In the genomic region with DNA sequence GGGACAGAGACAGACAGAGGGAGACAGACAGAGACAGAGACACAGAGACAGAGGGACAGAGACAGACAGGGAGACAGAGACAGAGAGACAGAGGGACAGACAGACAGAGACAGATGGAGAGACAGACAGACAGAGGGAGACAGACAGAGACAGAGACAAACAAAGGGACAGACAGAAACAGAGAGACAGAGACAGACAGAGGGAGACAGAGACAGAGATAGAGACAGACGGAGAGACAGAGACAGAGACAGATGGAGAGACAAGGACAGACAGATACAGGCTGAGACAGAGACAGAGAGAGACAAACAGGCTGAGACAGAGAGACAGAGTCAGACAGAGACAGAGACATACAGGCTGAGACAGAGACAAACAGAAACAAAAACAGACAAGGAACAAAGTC, we compare ENCODE assay signal across 1 cellular context.
TF ChIP-seq lines count a peak whose summit lies in the region.

No MANE protein-coding gene starts in this region.

TF ChIP-seq in HepG2, 621 proteins besides CTCF, POLR2A, EP300 and RAD21:
- TF ChIP-seq, protein P1, sequence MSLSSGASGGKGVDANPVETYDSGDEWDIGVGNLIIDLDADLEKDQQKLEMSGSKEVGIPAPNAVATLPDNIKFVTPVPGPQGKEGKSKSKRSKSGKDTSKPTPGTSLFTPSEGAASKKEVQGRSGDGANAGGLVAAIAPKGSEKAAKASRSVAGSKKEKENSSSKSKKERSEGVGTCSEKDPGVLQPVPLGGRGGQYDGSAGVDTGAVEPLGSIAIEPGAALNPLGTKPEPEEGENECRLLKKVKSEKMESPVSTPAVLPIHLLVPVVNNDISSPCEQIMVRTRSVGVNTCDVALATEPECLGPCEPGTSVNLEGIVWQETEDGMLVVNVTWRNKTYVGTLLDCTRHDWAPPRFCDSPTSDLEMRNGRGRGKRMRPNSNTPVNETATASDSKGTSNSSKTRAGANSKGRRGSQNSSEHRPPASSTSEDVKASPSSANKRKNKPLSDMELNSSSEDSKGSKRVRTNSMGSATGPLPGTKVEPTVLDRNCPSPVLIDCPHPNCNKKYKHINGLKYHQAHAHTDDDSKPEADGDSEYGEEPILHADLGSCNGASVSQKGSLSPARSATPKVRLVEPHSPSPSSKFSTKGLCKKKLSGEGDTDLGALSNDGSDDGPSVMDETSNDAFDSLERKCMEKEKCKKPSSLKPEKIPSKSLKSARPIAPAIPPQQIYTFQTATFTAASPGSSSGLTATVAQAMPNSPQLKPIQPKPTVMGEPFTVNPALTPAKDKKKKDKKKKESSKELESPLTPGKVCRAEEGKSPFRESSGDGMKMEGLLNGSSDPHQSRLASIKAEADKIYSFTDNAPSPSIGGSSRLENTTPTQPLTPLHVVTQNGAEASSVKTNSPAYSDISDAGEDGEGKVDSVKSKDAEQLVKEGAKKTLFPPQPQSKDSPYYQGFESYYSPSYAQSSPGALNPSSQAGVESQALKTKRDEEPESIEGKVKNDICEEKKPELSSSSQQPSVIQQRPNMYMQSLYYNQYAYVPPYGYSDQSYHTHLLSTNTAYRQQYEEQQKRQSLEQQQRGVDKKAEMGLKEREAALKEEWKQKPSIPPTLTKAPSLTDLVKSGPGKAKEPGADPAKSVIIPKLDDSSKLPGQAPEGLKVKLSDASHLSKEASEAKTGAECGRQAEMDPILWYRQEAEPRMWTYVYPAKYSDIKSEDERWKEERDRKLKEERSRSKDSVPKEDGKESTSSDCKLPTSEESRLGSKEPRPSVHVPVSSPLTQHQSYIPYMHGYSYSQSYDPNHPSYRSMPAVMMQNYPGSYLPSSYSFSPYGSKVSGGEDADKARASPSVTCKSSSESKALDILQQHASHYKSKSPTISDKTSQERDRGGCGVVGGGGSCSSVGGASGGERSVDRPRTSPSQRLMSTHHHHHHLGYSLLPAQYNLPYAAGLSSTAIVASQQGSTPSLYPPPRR (CRISPR knock-in tag; IDR thresholded peaks at IDR 0.05; ENCODE audit: borderline replicate concordance), result no peak
- TF ChIP-seq, protein P2, sequence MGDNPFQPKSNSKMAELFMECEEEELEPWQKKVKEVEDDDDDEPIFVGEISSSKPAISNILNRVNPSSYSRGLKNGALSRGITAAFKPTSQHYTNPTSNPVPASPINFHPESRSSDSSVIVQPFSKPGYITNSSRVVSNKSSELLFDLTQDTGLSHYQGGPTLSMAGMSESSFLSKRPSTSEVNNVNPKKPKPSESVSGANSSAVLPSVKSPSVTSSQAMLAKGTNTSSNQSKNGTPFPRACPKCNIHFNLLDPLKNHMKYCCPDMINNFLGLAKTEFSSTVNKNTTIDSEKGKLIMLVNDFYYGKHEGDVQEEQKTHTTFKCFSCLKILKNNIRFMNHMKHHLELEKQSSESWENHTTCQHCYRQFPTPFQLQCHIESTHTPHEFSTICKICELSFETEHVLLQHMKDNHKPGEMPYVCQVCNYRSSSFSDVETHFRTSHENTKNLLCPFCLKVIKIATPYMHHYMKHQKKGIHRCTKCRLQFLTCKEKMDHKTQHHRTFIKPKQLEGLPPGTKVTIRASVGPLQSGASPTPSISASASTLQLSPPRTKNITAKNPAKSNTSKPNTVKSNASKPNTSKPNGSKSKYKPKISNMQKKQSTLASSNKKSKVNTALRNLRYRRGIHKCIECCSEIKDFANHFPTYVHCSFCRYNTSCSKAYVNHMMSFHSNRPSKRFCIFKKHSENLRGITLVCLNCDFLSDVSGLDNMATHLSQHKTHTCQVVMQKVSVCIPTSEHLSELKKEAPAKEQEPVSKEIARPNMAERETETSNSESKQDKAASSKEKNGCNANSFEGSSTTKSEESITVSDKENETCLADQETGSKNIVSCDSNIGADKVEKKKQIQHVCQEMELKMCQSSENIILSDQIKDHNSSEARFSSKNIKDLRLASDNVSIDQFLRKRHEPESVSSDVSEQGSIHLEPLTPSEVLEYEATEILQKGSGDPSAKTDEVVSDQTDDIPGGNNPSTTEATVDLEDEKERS (CRISPR knock-in tag; IDR thresholded peaks at IDR 0.05), result no peak
- TF ChIP-seq SOX6 (IDR thresholded peaks at IDR 0.05) (peak; percentile 93; the same call in 1 of the 2 replicates), SOX6 (CRISPR knock-in tag; IDR thresholded peaks at IDR 0.05) (no peak), SMC3 (IDR thresholded peaks at IDR 0.05; ENCODE audit: low read length) (no peak), LCORL (IDR thresholded peaks at IDR 0.05) (no peak), LCORL (CRISPR knock-in tag; IDR thresholded peaks at IDR 0.05) (no peak), ZNF3 (CRISPR knock-in tag; IDR thresholded peaks at IDR 0.05) (no peak), ATF7 (IDR thresholded peaks at IDR 0.05) (0 out of 2 replicates have a peak, but pooled peaks have one; percentile 1), ATF7 (CRISPR knock-in tag; IDR thresholded peaks at IDR 0.05) (no peak), ZNF713 (CRISPR knock-in tag; IDR thresholded peaks at IDR 0.05) (no peak), DMAP1 (CRISPR knock-in tag; IDR thresholded peaks at IDR 0.05) (no peak), KMT2A (CRISPR knock-in tag; IDR thresholded peaks at IDR 0.05) (no peak), ZNF589 (CRISPR knock-in tag; conservative IDR thresholded peaks at IDR 0.05) (no peak), ARNT (IDR thresholded peaks at IDR 0.05) (0 out of 2 replicates have a peak, but pooled peaks have one; percentile 6), HDAC2 (CRISPR knock-in tag; IDR thresholded peaks at IDR 0.05) (no peak), MEIS2 (CRISPR knock-in tag; IDR thresholded peaks at IDR 0.05) (no peak)
- TF ChIP-seq, protein P3, sequence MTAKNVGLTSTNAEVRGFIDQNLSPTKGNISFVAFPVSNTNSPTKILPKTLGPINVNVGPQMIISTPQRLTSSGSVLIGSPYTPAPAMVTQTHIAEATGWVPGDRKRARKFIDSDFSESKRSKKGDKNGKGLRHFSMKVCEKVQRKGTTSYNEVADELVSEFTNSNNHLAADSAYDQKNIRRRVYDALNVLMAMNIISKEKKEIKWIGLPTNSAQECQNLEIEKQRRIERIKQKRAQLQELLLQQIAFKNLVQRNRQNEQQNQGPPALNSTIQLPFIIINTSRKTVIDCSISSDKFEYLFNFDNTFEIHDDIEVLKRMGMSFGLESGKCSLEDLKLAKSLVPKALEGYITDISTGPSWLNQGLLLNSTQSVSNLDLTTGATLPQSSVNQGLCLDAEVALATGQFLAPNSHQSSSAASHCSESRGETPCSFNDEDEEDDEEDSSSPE (CRISPR knock-in tag; IDR thresholded peaks at IDR 0.05), result no peak
- TF ChIP-seq, protein P4, sequence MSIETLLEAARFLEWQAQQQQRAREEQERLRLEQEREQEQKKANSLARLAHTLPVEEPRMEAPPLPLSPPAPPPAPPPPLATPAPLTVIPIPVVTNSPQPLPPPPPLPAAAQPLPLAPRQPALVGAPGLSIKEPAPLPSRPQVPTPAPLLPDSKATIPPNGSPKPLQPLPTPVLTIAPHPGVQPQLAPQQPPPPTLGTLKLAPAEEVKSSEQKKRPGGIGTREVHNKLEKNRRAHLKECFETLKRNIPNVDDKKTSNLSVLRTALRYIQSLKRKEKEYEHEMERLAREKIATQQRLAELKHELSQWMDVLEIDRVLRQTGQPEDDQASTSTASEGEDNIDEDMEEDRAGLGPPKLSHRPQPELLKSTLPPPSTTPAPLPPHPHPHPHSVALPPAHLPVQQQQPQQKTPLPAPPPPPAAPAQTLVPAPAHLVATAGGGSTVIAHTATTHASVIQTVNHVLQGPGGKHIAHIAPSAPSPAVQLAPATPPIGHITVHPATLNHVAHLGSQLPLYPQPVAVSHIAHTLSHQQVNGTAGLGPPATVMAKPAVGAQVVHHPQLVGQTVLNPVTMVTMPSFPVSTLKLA (IDR thresholded peaks at IDR 0.05), result 0 out of 2 replicates have a peak, but pooled peaks have one; percentile 1
